In genomic region chr7:30226593-30227268, GRCh38 we compare ENCODE assay signal across 8 cellular contexts. TPM values are rescaled to one million over a fixed set of nuclear protein-coding genes. Genes with fewer than 3 reads are reported as not detected.
DNase-seq lines count a peak whose midpoint lies in the region; ATAC-seq and TF ChIP-seq lines count a peak whose summit lies in the region.

No MANE protein-coding gene starts in this region.

- intact Hi-C loops in Caco-2 (cut with micrococcal nuclease; ENCODE audit: unreplicated experiment): loop anchor here (1.0 to 10.0 kb wide), 5 partner anchors 50 to 338 kb away; partner anchors contain the start of gene ZNRF2

- no CpG with 5 or more reads among the region's 13 CpGs for WGBS in mesendoderm (ENCODE audit: extremely low coverage, insufficient coverage, low lambda C conversion rate)

- no peak overlapping the region for H3K4me2 ChIP-seq in mesendoderm (ENCODE audit: low read length)

- peaks cover 3% of the 10 kb centered on the region for H3K27me3 Mint-ChIP-seq in Caco-2 (ENCODE audit: insufficient read depth, unreplicated experiment)

- H3K4me3 ChIP-seq in Caco-2 (ENCODE audit: low read depth, low read length) (no peak overlapping the region), mesendoderm (ENCODE audit: low read length) (no peak overlapping the region)

- no peaks in the 10 kb centered on the region for H3K9me3 ChIP-seq in Caco-2

- no peak overlapping the region for H2BK5ac ChIP-seq in mesendoderm (ENCODE audit: low read length)

- H3K56ac ChIP-seq in mesendoderm (ENCODE audit: low read length): no peak overlapping the region

- no peaks in the 10 kb centered on the region; the same call in 1 of the 2 replicates for H3K27me3 ChIP-seq in Caco-2 (replicated peaks; ENCODE audit: control insufficient read depth, insufficient read depth, low read length)
- no peaks in the 10 kb centered on the region for H3K27me3 ChIP-seq in mesendoderm (ENCODE audit: insufficient read depth, low read length, poor library complexity)

- H3K36me3 Mint-ChIP-seq in Caco-2 (ENCODE audit: insufficient read depth, unreplicated experiment): no peaks in the 10 kb centered on the region

- H3K27ac Mint-ChIP-seq in Caco-2 (ENCODE audit: unreplicated experiment): no peak overlapping the region

- H3K4me1 ChIP-seq in Caco-2 (0 out of 2 replicates have a peak, but pooled peaks cover 5% of the 10 kb centered on the region), mesendoderm (ENCODE audit: control insufficient read depth, low read depth, low read length) (no peaks in the 10 kb centered on the region)

- no peak overlapping the region for H4K5ac ChIP-seq in mesendoderm (ENCODE audit: low read length)

- no peak overlapping the region for H3K9ac ChIP-seq in mesendoderm (ENCODE audit: low read length)

- no peak overlapping the region for H3K23ac ChIP-seq in mesendoderm (ENCODE audit: low read length)

- no peak overlapping the region for H2AK5ac ChIP-seq in mesendoderm (ENCODE audit: low read length)

- H3K79me1 ChIP-seq in mesendoderm (ENCODE audit: low read length): no peaks in the 10 kb centered on the region

- no peak overlapping the region for H2BK120ac ChIP-seq in mesendoderm (ENCODE audit: low read depth, low read length)

- BruUV-seq in Caco-2 (replicated peaks; lab: Mats Ljungman, UMichigan): no TSS peak

- H3K4me1 Mint-ChIP-seq in Caco-2 (ENCODE audit: low read depth, unreplicated experiment): peaks cover 15% of the 10 kb centered on the region

- TF ChIP-seq CTCF in Caco-2 (IDR thresholded peaks at IDR 0.05; ENCODE audit: insufficient read depth in 1 of 2, low read depth in 1 of 2, low read length in 1 of 2, severe bottlenecking in 1 of 2, unreplicated experiment in 1 of 2): peak; percentile 93 to 98

- no peak overlapping the region for H2BK15ac ChIP-seq in mesendoderm (replicated peaks; ENCODE audit: low read depth)

- ATAC-seq in GM19455 (IDR thresholded peaks at IDR 0.05; ENCODE audit: unreplicated experiment): no peak
- no peak for ATAC-seq in HG02588 (IDR thresholded peaks at IDR 0.05; ENCODE audit: unreplicated experiment)

- no peak overlapping the region for H4K8ac ChIP-seq in mesendoderm (ENCODE audit: low read depth, low read length)

- no peak overlapping the region for H3K4me3 Mint-ChIP-seq in Caco-2 (ENCODE audit: unreplicated experiment)

- no peak overlapping the region for H3K18ac ChIP-seq in mesendoderm (ENCODE audit: low read length)

- H3K79me2 ChIP-seq in mesendoderm (ENCODE audit: control insufficient read depth, insufficient read depth, low read length): no peaks in the 10 kb centered on the region

- DNase-seq in Caco-2: peak; percentile 75 to 81
- DNase-seq in NCI-H1092 treated with DMSO at 0.1 percent for 48 hours (lab: John Stamatoyannopoulos, UW): peak; percentile 78
- peak; percentile 71 for DNase-seq in mesendoderm
- DNase-seq in occipital lobe (lab: John Stamatoyannopoulos, UW): no peak
- no peak for DNase-seq in stimulated activated CD4-positive, alpha-beta T cell treated with anti-CD3 and anti-CD28 coated beads, Interleukin-2, amount 100 ng/mL, for 48 hours

- POLR2A ChIA-PET in Caco-2 (lab: Charles Lee): no interaction called here

- CTCF ChIA-PET in Caco-2 (lab: Charles Lee): interaction anchor here (0.5 kb wide), 1 partner anchor 328 kb away, joined by 3 read pairs; no protein-coding TSS in a partner anchor

- no peak overlapping the region for H3K4ac ChIP-seq in mesendoderm (ENCODE audit: low read depth, low read length)

- H3K27ac ChIP-seq in angular gyrus (ENCODE audit: low read depth, low read length) (peak overlapping the region; percentile 82), mesendoderm (ENCODE audit: low read depth, low read length) (no peak overlapping the region)

- H3K36me3 ChIP-seq in Caco-2 (ENCODE audit: control insufficient read depth, insufficient read depth, low read length) (no peaks in the 10 kb centered on the region), mesendoderm (ENCODE audit: control insufficient read depth, insufficient read depth, low read length) (no peaks in the 10 kb centered on the region)

- H3K9me3 Mint-ChIP-seq in Caco-2 (ENCODE audit: unreplicated experiment): no peaks in the 10 kb centered on the region

RNA-seq across cellular contexts. Expression of gene ZNRF2, which starts 57.7 kb away (rescaled TPM):
- total RNA-seq in Caco-2 (2022): 8.2 and 9.0 TPM in 2 replicates
- polyA plus RNA-seq in mesendoderm (2013, experiment 1 of 2): 6.0 TPM
- polyA plus RNA-seq in mesendoderm (2013, experiment 2 of 2): 5.9 TPM
- 76.6 TPM for total RNA-seq in occipital lobe

Comparison
In these comparisons a context has a peak if more than half of its experiments do, and no peak if none do; other contexts are left out.
1. DNase-seq: peak in Caco-2 (2 of 2), NCI-H1092 treated with DMSO at 0.1 percent for 48 hours (single experiment) and mesendoderm (single experiment); none in occipital lobe (single experiment) and stimulated activated CD4-positive, alpha-beta T cell treated with anti-CD3 and anti-CD28 coated beads, Interleukin-2, amount 100 ng/mL, for 48 hours (0 of 2).